ENCODE assay signal across 8 cellular contexts in genomic region chr1:112466078-112466660, GRCh38. TPM values are rescaled to one million over a fixed set of nuclear protein-coding genes. Genes with fewer than 3 reads are reported as not detected.
DNase-seq lines count a peak whose midpoint lies in the region; ATAC-seq and TF ChIP-seq lines count a peak whose summit lies in the region.

No MANE protein-coding gene starts in this region.

- peak; percentile 82 to 93 (median 89) for DNase-seq in NCI-H1417 (lab: John Stamatoyannopoulos, UW)
- peak; percentile 45 to 81 for DNase-seq in SW 1271 (lab: John Stamatoyannopoulos, UW)
- DNase-seq in adipocyte (ENCODE audit: low read depth) = peak; percentile 99
- DNase-seq in cardiac septum (ENCODE audit: low spot score) = peak; percentile 97
- peak; percentile 99 for DNase-seq in posterior vena cava (ENCODE audit: low spot score)
- DNase-seq in upper lobe of left lung = peak; percentile 94 to 95

- TF ChIP-seq EP300 in upper lobe of left lung (IDR thresholded peaks at IDR 0.05) = peak in 1 of 4 donors; percentile 48

- H3K4me1 ChIP-seq in adipocyte (ENCODE audit: control insufficient read depth, insufficient read depth, low read length) (peaks cover 24% of the 10 kb centered on the region), upper lobe of left lung (peaks cover 16 to 36% (median 27%) of the 10 kb centered on the region in 4 donors)

- TF ChIP-seq CTCF in GM12874 (IDR thresholded peaks at IDR 0.05; ENCODE audit: insufficient read depth, low read depth, low read length) = peak; percentile 74
- TF ChIP-seq CTCF in upper lobe of left lung (IDR thresholded peaks at IDR 0.05) = peak; percentile 51 to 97 (median 96)

- peak in 1 of 4 donors; percentile 39 for TF ChIP-seq POLR2A in upper lobe of left lung (IDR thresholded peaks at IDR 0.05)

- H3K27me3 ChIP-seq in adipocyte (replicated peaks; ENCODE audit: control insufficient read depth, insufficient read depth, low read length) (no peaks in the 10 kb centered on the region), upper lobe of left lung (no peaks in the 10 kb centered on the region)

- intact Hi-C loops in cardiac septum (cut with DNase I) (loop anchor here (1.0 kb wide), 2 partner anchors 71 to 75 kb away; no protein-coding TSS in a partner anchor), posterior vena cava (cut with DNase I) (loop anchor here in 1 of 2 donors (5.0 kb wide), 1 partner anchor 74 kb away; no protein-coding TSS in a partner anchor)

- H3K27ac ChIP-seq in upper lobe of left lung = peak overlapping the region; percentile 69 to 83 (median 71)

- H3K36me3 ChIP-seq in adipocyte (ENCODE audit: control insufficient read depth, insufficient read depth, low read length, severe bottlenecking) (no peaks in the 10 kb centered on the region), upper lobe of left lung (peaks cover 0 to under 1% (median 0%) of the 10 kb centered on the region in 4 donors)

- 3 to 4% methylated on average over 22 to 31 of the region's 31 CpGs for WGBS in upper lobe of left lung, 2 donors

- H3K9me3 ChIP-seq in adipocyte (ENCODE audit: control insufficient read depth, low read length) (no peaks in the 10 kb centered on the region), upper lobe of left lung (no peaks in the 10 kb centered on the region)

- H3K4me3 ChIP-seq in adipocyte (ENCODE audit: low read length) (peak overlapping the region; percentile 72), upper lobe of left lung (peak overlapping the region in 3 of 4 donors; percentile 22 to 41 (median 36))

- H3K9ac ChIP-seq in adipocyte (ENCODE audit: low read length) = peak overlapping the region; percentile 81

- ATAC-seq in HG02763 (IDR thresholded peaks at IDR 0.05; ENCODE audit: unreplicated experiment) (peak; percentile 93), upper lobe of left lung (ENCODE audit: low FRiP score in 2 of 2) (peak; percentile 95 to 96)

RNA-seq across cellular contexts. Expression of gene WNT2B, which starts 42.6 kb away (rescaled TPM):
- total RNA-seq in cardiac septum (5.7 TPM), posterior vena cava (1 to 10 TPM; 2.5 to 3.2 TPM), upper lobe of left lung (10 to 100 TPM in 3 of 6 donors, 1 to 10 TPM in 3; 4.5 to 19.9 (median 9.5) TPM)

Comparison
In these comparisons a context has a peak if more than half of its experiments do, and no peak if none do; other contexts are left out.
1. Peak in every context shown above with its lines: DNase-seq, ATAC-seq, H3K4me3 ChIP-seq and H3K27ac ChIP-seq.